ENCODE assay signal across 18 cellular contexts in the genomic region with DNA sequence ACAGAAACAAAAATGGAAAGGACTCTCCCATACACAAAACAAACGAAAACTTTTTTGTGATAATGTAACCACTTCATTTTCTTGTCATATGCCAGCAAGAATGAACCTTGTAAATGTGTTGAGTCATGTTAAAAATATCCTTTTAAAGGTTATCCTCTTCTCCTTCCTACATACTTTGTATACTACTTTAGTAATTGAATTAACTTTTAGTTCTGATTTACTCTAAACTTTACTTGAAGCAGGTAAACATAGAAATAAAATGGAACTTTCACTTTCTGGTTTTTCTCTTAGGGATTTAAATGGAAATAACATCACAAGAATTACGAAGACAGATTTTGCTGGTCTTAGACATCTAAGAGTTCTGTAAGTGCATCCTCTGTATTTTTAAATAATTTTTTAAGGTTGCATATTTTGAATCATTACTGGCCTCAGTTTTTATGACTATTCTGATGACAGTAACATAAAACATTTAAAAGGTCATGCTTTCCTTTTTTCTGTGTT. TPM values are rescaled to one million over a fixed set of nuclear protein-coding genes. Genes with fewer than 3 reads are reported as not detected.
DNase-seq lines count a peak whose midpoint lies in the region; ATAC-seq and TF ChIP-seq lines count a peak whose summit lies in the region.
"Had no signal": no experiment of that assay in that cellular context is flagged by ENCODE, and none has a peak within 500 bp of the region (broad histone marks: within the 10 kb centered on the region; RNA-seq: fewer than 3 reads in every experiment).

No MANE protein-coding gene starts in this region.

- peaks cover 7% of the 10 kb centered on the region for H3K9me3 Mint-ChIP-seq in glutamatergic neuron (ENCODE audit: unreplicated experiment)
- H3K9me3 Mint-ChIP-seq: activated CD4-positive, alpha-beta T cell treated with anti-CD3 and anti-CD28 coated beads, Interleukin-2, amount 10 ng/mL, durations not matched to agents 7 days and 5 days; activated T-helper 1 cell treated with anti-CD3 and anti-CD28 coated beads, Interleukin-12 subunit alpha, Interleukin-12 subunit beta, Interleukin-2, Interleukin-4 antibody, amounts not matched to agents 30 ng/mL and 10 ng/mL and 1 ng/mL, durations not matched to agents 14 hours and 24 hours and 36 hours; stimulated activated naive B cell treated with anti-CD40 and anti-IgM and Interleukin-4, amounts not matched to agents 10 μg/mL and 1 μg/mL and 100 μg/mL, for 72 hours; T-helper 2 cell treated with Interferon-gamma antibody and Interleukin-4, amounts not matched to agents 5 μg/mL and 100 μg/mL, for 36 hours had no signal

- H3K27ac ChIP-seq in adrenal gland (peak overlapping the region in 3 of 5 donors; percentile 53 to 68 (median 66)), sigmoid colon (peak overlapping the region in 2 of 4 donors; percentile 82 to 84)
- H3K27ac ChIP-seq: psoas muscle had no signal

- no peaks in the 10 kb centered on the region for H3K36me3 ChIP-seq in adrenal gland (replicated peaks in 1 of 2)
- no peaks in the 10 kb centered on the region for H3K36me3 ChIP-seq in sigmoid colon

- peak overlapping the region; percentile 20 for H3K4me3 Mint-ChIP-seq in glutamatergic neuron (ENCODE audit: unreplicated experiment)
- H3K4me3 Mint-ChIP-seq: activated CD4-positive, alpha-beta T cell treated with anti-CD3 and anti-CD28 coated beads, Interleukin-2, amount 10 ng/mL, durations not matched to agents 7 days and 5 days; activated T-helper 1 cell treated with anti-CD3 and anti-CD28 coated beads, Interleukin-12 subunit alpha, Interleukin-12 subunit beta, Interleukin-2, Interleukin-4 antibody, amounts not matched to agents 30 ng/mL and 10 ng/mL and 1 ng/mL, durations not matched to agents 14 hours and 24 hours and 36 hours; CD4-positive, CD25-positive, alpha-beta regulatory T cell; stimulated activated naive B cell treated with anti-CD40 and anti-IgM and Interleukin-4, amounts not matched to agents 10 μg/mL and 1 μg/mL and 100 μg/mL, for 72 hours; T-helper 2 cell treated with Interferon-gamma antibody and Interleukin-4, amounts not matched to agents 5 μg/mL and 100 μg/mL, for 36 hours had no signal

- TF ChIP-seq CTCF in adrenal gland (IDR thresholded peaks at IDR 0.05) (no peak), glutamatergic neuron (IDR thresholded peaks at IDR 0.05; ENCODE audit: partially characterized antibody, unreplicated experiment) (no peak), sigmoid colon (IDR thresholded peaks at IDR 0.05) (no peak)

- DNase-seq in ELR (ENCODE audit: low read depth): peak; percentile 58
- DNase-seq in adrenal gland: no peak
- DNase-seq in glutamatergic neuron: no peak
- no peak for DNase-seq in sigmoid colon
- no peak for DNase-seq in sciatic nerve (ENCODE audit: low spot score)
- no peak for DNase-seq in midbrain (lab: John Stamatoyannopoulos, UW)
- no peak for DNase-seq in UCSD-AML1 (lab: John Stamatoyannopoulos, UW; ENCODE audit: unreplicated experiment)
- DNase-seq: activated CD4-positive, alpha-beta T cell treated with anti-CD3 and anti-CD28 coated beads, Interleukin-2, amount 10 ng/mL, durations not matched to agents 7 days and 5 days; CD4-positive, CD25-positive, alpha-beta regulatory T cell; hypothalamus; MV-4-11; NCI-H446 treated with DMSO at 0.1 percent for 48 hours; psoas muscle; stimulated activated CD4-positive, alpha-beta T cell treated with anti-CD3 and anti-CD28 coated beads, Interleukin-4, amount 100 ng/mL, for 4 hours; stimulated activated naive B cell treated with anti-CD40 and anti-IgM and Interleukin-4, amounts not matched to agents 10 μg/mL and 1 μg/mL and 100 μg/mL, for 72 hours had no signal

- peaks cover 3 to 30% of the 10 kb centered on the region in 2 donors for H3K4me1 ChIP-seq in adrenal gland (replicated peaks in 1 of 2)
- H3K4me1 ChIP-seq in sigmoid colon: peaks cover 0 to 45% (median 24%) of the 10 kb centered on the region in 4 donors

- TF ChIP-seq EP300 in sigmoid colon (IDR thresholded peaks at IDR 0.05): no peak

- H3K4me3 ChIP-seq in adrenal gland: peak overlapping the region in 1 of 4 donors; percentile 77
- peak overlapping the region; percentile 54 to 74 (median 72) for H3K4me3 ChIP-seq in sigmoid colon

- no peak for TF ChIP-seq POLR2A in adrenal gland (IDR thresholded peaks at IDR 0.05)
- TF ChIP-seq POLR2A in sigmoid colon (IDR thresholded peaks at IDR 0.05): no peak

- H3K9me3 ChIP-seq in adrenal gland (replicated peaks in 1 of 3) (no peaks in the 10 kb centered on the region), sigmoid colon (no peaks in the 10 kb centered on the region)
- H3K9me3 ChIP-seq: psoas muscle had no signal

- peaks cover 17% of the 10 kb centered on the region for H3K27me3 Mint-ChIP-seq in glutamatergic neuron (ENCODE audit: unreplicated experiment)
- H3K27me3 Mint-ChIP-seq: CD4-positive, CD25-positive, alpha-beta regulatory T cell had no signal

- no peak for ATAC-seq in sciatic nerve
- ATAC-seq in GM21447 (IDR thresholded peaks at IDR 0.05; ENCODE audit: unreplicated experiment): no peak
- ATAC-seq: psoas muscle; stimulated activated naive B cell treated with anti-CD40 and anti-IgM and Interleukin-4, amounts not matched to agents 10 μg/mL and 1 μg/mL and 100 μg/mL, for 72 hours had no signal

- 28 to 46% (median 39%) methylated on average over 2 of the region's 2 CpGs for WGBS in adrenal gland, 4 donors
- 77 to 81% methylated on average over 2 of the region's 2 CpGs for WGBS in sigmoid colon, 2 donors

- no peak overlapping the region for H3K27ac Mint-ChIP-seq in glutamatergic neuron (ENCODE audit: unreplicated experiment)
- H3K27ac Mint-ChIP-seq: activated CD4-positive, alpha-beta T cell treated with anti-CD3 and anti-CD28 coated beads, Interleukin-2, amount 10 ng/mL, durations not matched to agents 7 days and 5 days; activated T-helper 1 cell treated with anti-CD3 and anti-CD28 coated beads, Interleukin-12 subunit alpha, Interleukin-12 subunit beta, Interleukin-2, Interleukin-4 antibody, amounts not matched to agents 30 ng/mL and 10 ng/mL and 1 ng/mL, durations not matched to agents 14 hours and 24 hours and 36 hours; CD4-positive, CD25-positive, alpha-beta regulatory T cell; stimulated activated naive B cell treated with anti-CD40 and anti-IgM and Interleukin-4, amounts not matched to agents 10 μg/mL and 1 μg/mL and 100 μg/mL, for 72 hours; T-helper 2 cell treated with Interferon-gamma antibody and Interleukin-4, amounts not matched to agents 5 μg/mL and 100 μg/mL, for 36 hours had no signal

- no peaks in the 10 kb centered on the region for H3K36me3 Mint-ChIP-seq in glutamatergic neuron (ENCODE audit: unreplicated experiment)
- H3K36me3 Mint-ChIP-seq: CD4-positive, CD25-positive, alpha-beta regulatory T cell; stimulated activated naive B cell treated with anti-CD40 and anti-IgM and Interleukin-4, amounts not matched to agents 10 μg/mL and 1 μg/mL and 100 μg/mL, for 72 hours had no signal

- peaks cover 2% of the 10 kb centered on the region for H3K4me1 Mint-ChIP-seq in glutamatergic neuron (ENCODE audit: low read depth, unreplicated experiment)
- H3K4me1 Mint-ChIP-seq: CD4-positive, CD25-positive, alpha-beta regulatory T cell had no signal

- intact Hi-C loops in adrenal gland (cut with DNase I): no loop called here
- intact Hi-C loops in sigmoid colon (cut with DNase I): loop anchor here (10.0 kb wide), 2 partner anchors 288 to 428 kb away; no protein-coding TSS in a partner anchor
- intact Hi-C loops in sciatic nerve (cut with DNase I): no loop called here

- H3K27me3 ChIP-seq in adrenal gland: no peaks in the 10 kb centered on the region
- peaks cover 0 to 62% (median 5%) of the 10 kb centered on the region in 3 donors for H3K27me3 ChIP-seq in sigmoid colon

RNA-seq across cellular contexts. Expression of gene SLIT2, which starts 4.7 kb away (rescaled TPM):
- total RNA-seq in adrenal gland (10 to 100 TPM; 28.3 to 68.7 (median 53.2) TPM), glutamatergic neuron (ENCODE audit: unreplicated experiment) (21.6 TPM), sigmoid colon (10 to 100 TPM; 27.0 to 49.0 (median 34.9) TPM), sciatic nerve (159 TPM)
- polyA plus RNA-seq in adrenal gland (10 to 100 TPM; 12.2 to 19.5 (median 12.9) TPM), sigmoid colon (1 to 10 TPM in 2 of 3 donors, under 1 TPM in 1; 0.23 to 2.6 (median 1.2) TPM)
- total RNA-seq: activated CD4-positive, alpha-beta T cell treated with anti-CD3 and anti-CD28 coated beads, Interleukin-2, amount 10 ng/mL, durations not matched to agents 7 days and 5 days; CD4-positive, CD25-positive, alpha-beta regulatory T cell had no signal
- polyA plus RNA-seq: CD4-positive, CD25-positive, alpha-beta regulatory T cell had no signal
